ENCODE assay signal across 35 cellular contexts in genomic region chr15:99062226-99062625, GRCh38. TPM values are rescaled to one million over a fixed set of nuclear protein-coding genes. Genes with fewer than 3 reads are reported as not detected.
"Had no signal": no experiment of that assay in that cellular context is flagged by ENCODE, and none has a peak within 500 bp of the region (broad histone marks: within the 10 kb centered on the region; RNA-seq: fewer than 3 reads in every experiment).

No MANE protein-coding gene starts in this region.

- H3K27ac ChIP-seq: hepatocyte, left lung, neural progenitor cell, neutrophil, parathyroid adenoma, skin epidermis, stomach, testis, thyroid gland, transverse colon, upper lobe of left lung, vagina had no signal

- H3K27me3 ChIP-seq: testis, thyroid gland, vagina had no signal

- H3K9me3 ChIP-seq: left lung, neutrophil, stomach, testis, thyroid gland, transverse colon, upper lobe of left lung, vagina had no signal

- DNase-seq: left cardiac atrium; left lung; mesendoderm; naive B cell; natural killer cell; nephron progenitor cell; occipital lobe; right cardiac atrium; stimulated activated CD4-positive, alpha-beta T cell treated with anti-CD3 and anti-CD28 coated beads, Interleukin-12 subunit alpha, Interleukin-12 subunit beta, amount 100 ng/mL, for 4 hours; stimulated activated CD4-positive, alpha-beta T cell treated with anti-CD3 and anti-CD28 coated beads, Interleukin-15, amount 100 ng/mL, for 24 hours; stimulated activated CD4-positive, alpha-beta T cell treated with anti-CD3 and anti-CD28 coated beads, Interleukin-2, amount 100 ng/mL, for 24 hours; stimulated activated CD4-positive, alpha-beta T cell treated with anti-CD3 and anti-CD28 coated beads, Interleukin-4, amount 100 ng/mL, for 1 hour; stimulated activated naive B cell treated with anti-CD40 and anti-IgM and Interleukin-4, amounts not matched to agents 10 μg/mL and 1 μg/mL and 100 μg/mL, for 72 hours; stimulated activated naive CD8-positive, alpha-beta T cell treated with anti-CD3 and anti-CD28 coated beads, Interleukin-15, Interleukin-2, amounts not matched to agents 100 U/mL and 50 U/mL, for 24 hours; stomach; testis; thyroid gland; transverse colon had no signal

- ATAC-seq: left cardiac atrium; left lung; natural killer cell; right cardiac atrium; sciatic nerve; stimulated activated naive B cell treated with anti-CD40 and anti-IgM and Interleukin-4, amounts not matched to agents 10 μg/mL and 1 μg/mL and 100 μg/mL, for 72 hours; stimulated activated naive CD8-positive, alpha-beta T cell treated with anti-CD3 and anti-CD28 coated beads, Interleukin-15, Interleukin-2, amounts not matched to agents 100 U/mL and 50 U/mL, for 24 hours had no signal

- H3K36me3 ChIP-seq: left lung, neural progenitor cell, neutrophil, stomach, thyroid gland, transverse colon, upper lobe of left lung, vagina had no signal

- H3K4me3 ChIP-seq: hepatocyte, left lung, lung, neural progenitor cell, skin epidermis, stomach, testis, thyroid gland, transverse colon, upper lobe of left lung, vagina had no signal

- H3K4me1 ChIP-seq: neural progenitor cell, parathyroid adenoma had no signal

RNA-seq across cellular contexts. Expression of gene PGPEP1L, which starts 54.6 kb away (rescaled TPM):
- total RNA-seq: hepatocyte, left lung, lower leg skin, mesothelial cell of epicardium, mononuclear cell, natural killer cell, osteocyte, progenitor cell of endocrine pancreas, pulmonary artery endothelial cell, renal cortical epithelial cell, sciatic nerve, stomach, thyroid gland, transverse colon, upper lobe of left lung, urinary bladder, vagina had no signal
- polyA plus RNA-seq: hepatocyte, lung had no signal
